In the genomic region with DNA sequence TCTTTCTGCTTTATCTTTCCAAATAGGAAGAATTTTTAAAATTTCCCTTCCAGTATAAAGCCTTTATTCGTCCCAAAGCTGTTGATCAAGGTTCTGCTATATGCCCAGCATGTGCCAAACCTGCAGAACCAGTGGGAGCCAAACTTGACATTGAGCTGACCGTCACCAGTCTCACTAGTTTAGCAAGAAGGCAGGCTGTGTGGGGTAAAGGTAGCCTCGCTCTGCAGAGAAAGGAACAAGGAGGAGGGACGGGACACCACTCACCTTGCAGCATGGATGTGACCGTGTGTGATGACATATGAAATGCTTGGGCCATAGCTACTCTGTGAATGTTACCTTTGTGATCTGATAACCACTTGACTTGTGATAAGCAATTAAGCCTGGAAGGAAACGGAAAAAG, we compare ENCODE assay signal across 22 cellular contexts.
"Had no signal": no experiment of that assay in that cellular context is flagged by ENCODE, and none has a peak within 500 bp of the region (broad histone marks: within the 10 kb centered on the region; RNA-seq: fewer than 3 reads in every experiment).

No MANE protein-coding gene starts in this region.

- DNase-seq: dorsolateral prefrontal cortex; effector CD4-positive, alpha-beta T cell; foreskin keratinocyte; heart left ventricle; hippocampal formation; left cardiac atrium; left lung; mesenchymal stem cell; midbrain; naive thymus-derived CD4-positive, alpha-beta T cell; occipital lobe; pancreas; stimulated activated CD4-positive, alpha-beta T cell treated with anti-CD3 and anti-CD28 coated beads, Interleukin-2, amount 100 ng/mL, for 24 hours; stimulated activated CD4-positive, alpha-beta T cell treated with anti-CD3 and anti-CD28 coated beads, Interleukin-4, amount 100 ng/mL, for 24 hours; stimulated activated naive CD4-positive, alpha-beta T cell treated with Interleukin-2 at 50 U/mL for 16 hours; stomach; thyroid gland had no signal

- ATAC-seq: foreskin keratinocyte; gastroesophageal sphincter; heart left ventricle; left cardiac atrium; left lung; naive thymus-derived CD4-positive, alpha-beta T cell; pancreas; sciatic nerve; stimulated activated effector memory CD8-positive, alpha-beta T cell treated with anti-CD3 and anti-CD28 coated beads, Interleukin-12 subunit alpha, Interleukin-12 subunit beta, amount 100 ng/mL, for 72 hours had no signal

- H3K27me3 ChIP-seq: dorsolateral prefrontal cortex, esophagus muscularis mucosa, foreskin keratinocyte, gastroesophageal sphincter, heart left ventricle, left lung, pancreas, stomach, thyroid gland had no signal

- H3K27ac ChIP-seq: epithelial cell of prostate, esophagus muscularis mucosa, foreskin keratinocyte, gastroesophageal sphincter, heart left ventricle, left lung, pancreas, stomach, thyroid gland had no signal

- H3K4me3 ChIP-seq: dorsolateral prefrontal cortex, esophagus muscularis mucosa, gastroesophageal sphincter, heart left ventricle, left lung, pancreas, stomach, thyroid gland had no signal

- H3K36me3 ChIP-seq: gastroesophageal sphincter, heart left ventricle, left lung, pancreas, thyroid gland had no signal

- H3K4me1 ChIP-seq: esophagus muscularis mucosa, gastroesophageal sphincter, heart left ventricle, left lung, pancreas, stomach, thyroid gland had no signal

- H3K9me3 ChIP-seq: esophagus muscularis mucosa, gastroesophageal sphincter, heart left ventricle, left lung, pancreas, stomach, thyroid gland had no signal
